In the genomic region with DNA sequence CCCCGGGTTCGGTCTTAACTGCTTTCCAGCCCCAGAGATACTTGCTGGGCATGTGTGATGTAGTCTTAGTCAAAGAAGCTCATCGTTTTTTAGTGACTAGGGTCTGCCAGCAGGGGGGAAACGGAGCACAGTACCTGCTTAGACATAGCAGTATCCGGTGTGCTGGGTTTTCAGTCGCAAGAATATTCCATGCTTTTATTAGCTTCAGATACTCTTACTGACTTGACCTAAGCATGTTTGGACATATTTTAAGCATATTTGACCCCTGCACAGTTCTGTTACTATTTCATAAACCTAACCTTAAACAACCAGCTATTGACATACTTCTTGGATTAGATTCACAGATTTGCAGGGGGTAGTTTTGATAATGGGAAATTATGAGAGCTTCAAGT, we compare ENCODE assay signal across 8 cellular contexts.
DNase-seq lines count a peak whose midpoint lies in the region; ATAC-seq and TF ChIP-seq lines count a peak whose summit lies in the region.

No MANE protein-coding gene starts in this region.

- peak; percentile 68 for TF ChIP-seq CTCF in GM12865 (IDR thresholded peaks at IDR 0.05; ENCODE audit: insufficient read depth, low read depth, low read length, missing control alignments)
- TF ChIP-seq CTCF in astrocyte of the cerebellum (IDR thresholded peaks at IDR 0.05; ENCODE audit: low read depth, low read length, missing control alignments) = peak; percentile 69

- in situ Hi-C loops in astrocyte of the cerebellum (cut with HindIII; ENCODE audit: low sequenced_read_pairs) = no loop called here

- DNase-seq in GM12865 (ENCODE audit: low read depth) (peak; percentile 88), NCI-H1417 treated with DMSO at 0.1 percent for 48 hours (lab: John Stamatoyannopoulos, UW) (peak; percentile 42), T-helper 1 cell (peak; percentile 33 to 83 (median 55)), astrocyte of the cerebellum (ENCODE audit: low read depth) (peak; percentile 48), iris pigment epithelial cell (ENCODE audit: low read depth) (peak; percentile 84)
- peak; percentile 75 for DNase-seq in stimulated activated CD4-positive, alpha-beta T cell treated with anti-CD3 and anti-CD28 coated beads, Interleukin-4, amount 100 ng/mL, for 24 hours

- peak; percentile 18 for ATAC-seq in HG02642 (IDR thresholded peaks at IDR 0.05; ENCODE audit: poor library complexity, unreplicated experiment)
- no peak for ATAC-seq in HG02571 (IDR thresholded peaks at IDR 0.05; ENCODE audit: unreplicated experiment)

- H3K4me3 ChIP-seq in GM12865 (ENCODE audit: low read depth, low read length) (peak overlapping the region; percentile 90), astrocyte of the cerebellum (ENCODE audit: low read depth, low read length) (peak overlapping the region; percentile 74)
